Comparison of ENCODE assay signal across 10 cellular contexts in the genomic region with DNA sequence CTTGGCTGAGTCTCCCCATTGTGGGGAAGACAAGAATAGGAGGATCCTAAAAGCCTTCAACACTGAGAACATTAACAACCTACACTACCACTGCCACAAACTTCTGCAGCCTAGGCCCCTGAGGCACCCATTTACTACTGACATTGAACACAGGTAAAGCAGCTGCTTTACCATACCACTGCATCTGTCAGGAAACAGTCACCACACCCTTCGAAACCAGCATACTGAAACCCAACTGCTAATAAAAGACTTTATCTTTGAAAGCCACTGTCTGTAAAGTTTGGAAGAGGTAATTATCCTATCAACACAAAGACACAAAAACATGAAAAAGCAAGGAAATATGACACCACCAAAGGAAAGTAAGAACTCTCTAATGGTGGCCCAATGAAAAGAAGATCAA. TPM values are rescaled to one million over a fixed set of nuclear protein-coding genes. Genes with fewer than 3 reads are reported as not detected.
DNase-seq lines count a peak whose midpoint lies in the region; ATAC-seq, FAIRE-seq and TF ChIP-seq lines count a peak whose summit lies in the region.
"Had no signal": no experiment of that assay in that cellular context is flagged by ENCODE, and none has a peak within 500 bp of the region (broad histone marks: within the 10 kb centered on the region; RNA-seq: fewer than 3 reads in every experiment).

No MANE protein-coding gene starts in this region.

- peak overlapping the region; percentile 54 for H3K27ac Mint-ChIP-seq in activated CD8-positive, alpha-beta T cell treated with anti-CD3 and anti-CD28 coated beads, Interleukin-2, amount 10 ng/mL, durations not matched to agents 7 days and 5 days

- POLR2A ChIA-PET in activated CD8-positive, alpha-beta T cell treated with anti-CD3 and anti-CD28 coated beads, Interleukin-2, amount 10 ng/mL, durations not matched to agents 7 days and 5 days (lab: Charles Lee) = interaction anchor here (1.3 kb wide), 1 partner anchor 66 kb away, joined by 3 read pairs; a partner anchor contains a TSS

- peaks cover 39% of the 10 kb centered on the region for H3K36me3 Mint-ChIP-seq in activated CD8-positive, alpha-beta T cell treated with anti-CD3 and anti-CD28 coated beads, Interleukin-2, amount 10 ng/mL, durations not matched to agents 7 days and 5 days (ENCODE audit: low read depth)

- no peak overlapping the region for H3K4me3 Mint-ChIP-seq in activated CD8-positive, alpha-beta T cell treated with anti-CD3 and anti-CD28 coated beads, Interleukin-2, amount 10 ng/mL, durations not matched to agents 7 days and 5 days

- no peak for DNase-seq in GM12891 (ENCODE audit: insufficient read length, low spot score)
- DNase-seq in activated CD8-positive, alpha-beta T cell treated with anti-CD3 and anti-CD28 coated beads, Interleukin-2, amount 10 ng/mL, durations not matched to agents 7 days and 5 days = peak; percentile 39
- no peak for DNase-seq in D341Med (ENCODE audit: low spot score)
- no peak for DNase-seq in SHP77 treated with DMSO at 0.1 percent for 48 hours (lab: John Stamatoyannopoulos, UW)
- DNase-seq in MV-4-11 (lab: John Stamatoyannopoulos, UW) = no peak
- DNase-seq in T1000 (lab: John Stamatoyannopoulos, UW) = no peak
- DNase-seq: HCEC 1CT, NCI-H1105 treated with DMSO at 0.1 percent for 48 hours had no signal

- H3K9me3 Mint-ChIP-seq in activated CD8-positive, alpha-beta T cell treated with anti-CD3 and anti-CD28 coated beads, Interleukin-2, amount 10 ng/mL, durations not matched to agents 7 days and 5 days (ENCODE audit: insufficient read depth) = peaks cover 13% of the 10 kb centered on the region

- peaks cover 51% of the 10 kb centered on the region for H3K4me1 Mint-ChIP-seq in activated CD8-positive, alpha-beta T cell treated with anti-CD3 and anti-CD28 coated beads, Interleukin-2, amount 10 ng/mL, durations not matched to agents 7 days and 5 days (ENCODE audit: low read depth)

- H3K27me3 Mint-ChIP-seq in activated CD8-positive, alpha-beta T cell treated with anti-CD3 and anti-CD28 coated beads, Interleukin-2, amount 10 ng/mL, durations not matched to agents 7 days and 5 days (ENCODE audit: low read depth) = no peaks in the 10 kb centered on the region

- TF ChIP-seq POLR2A in GM12891 (IDR thresholded peaks at IDR 0.05; ENCODE audit: low read depth, low read length) = no peak

- CTCF ChIA-PET in activated CD8-positive, alpha-beta T cell treated with anti-CD3 and anti-CD28 coated beads, Interleukin-2, amount 10 ng/mL, durations not matched to agents 7 days and 5 days (lab: Charles Lee) = interaction anchor here (1.0 to 6.3 kb wide), 3 partner anchors 15 to 132 kb away, joined by 4 to 60 read pairs (median 15); no protein-coding TSS in a partner anchor

- ATAC-seq in GM19397 (IDR thresholded peaks at IDR 0.05; ENCODE audit: unreplicated experiment) (peak; percentile 81), HG03064 (IDR thresholded peaks at IDR 0.05; ENCODE audit: low read depth, unreplicated experiment) (peak; percentile 71)
- ATAC-seq in activated CD8-positive, alpha-beta T cell treated with anti-CD3 and anti-CD28 coated beads, Interleukin-2, amount 10 ng/mL, durations not matched to agents 7 days and 5 days = peak; percentile 72

- peak; percentile 96 for FAIRE-seq in GM12891 (lab: Jason Lieb, UNC)

TF ChIP-seq in GM12891, 5 proteins besides CTCF, POLR2A, EP300 and RAD21:
- TF ChIP-seq POU2F2 (IDR thresholded peaks at IDR 0.05; ENCODE audit: low read depth, low read length) (no peak), PAX5 (IDR thresholded peaks at IDR 0.05; ENCODE audit: insufficient read depth, low read length, severe bottlenecking) (no peak), TAF1 (IDR thresholded peaks at IDR 0.05; ENCODE audit: low read depth, low read length) (no peak), POLR2AphosphoS5 (IDR thresholded peaks at IDR 0.05; ENCODE audit: low read depth, low read length) (no peak), SPI1 (IDR thresholded peaks at IDR 0.05; ENCODE audit: low read depth, low read length) (no peak)

RNA-seq across cellular contexts. Expression of a gene that starts 7.4 kb away (rescaled TPM):
- polyA plus RNA-seq in GM12891 (2012; ENCODE audit: low read depth, missing spikeins) = 24.2 TPM
- 10 to 100 TPM; 32.5 to 35.4 TPM for total RNA-seq in activated CD8-positive, alpha-beta T cell treated with anti-CD3 and anti-CD28 coated beads, Interleukin-2, amount 10 ng/mL, durations not matched to agents 7 days and 5 days
